27 cellular contexts compared by ENCODE assay signal in genomic region chr11:125279680-125280079, GRCh38.
"Had no signal": no experiment of that assay in that cellular context is flagged by ENCODE, and none has a peak within 500 bp of the region (broad histone marks: within the 10 kb centered on the region; RNA-seq: fewer than 3 reads in every experiment).

No MANE protein-coding gene starts in this region.

- H3K4me3 ChIP-seq: coronary artery, esophagus squamous epithelium, heart right ventricle, left lung, mucosa of descending colon, ovary, testis, tibial artery had no signal

- H3K4me1 ChIP-seq: left lung had no signal

- ATAC-seq: effector memory CD8-positive, alpha-beta T cell; heart right ventricle; left cardiac atrium; left lung; mucosa of descending colon; sciatic nerve; stimulated activated effector memory CD8-positive, alpha-beta T cell treated with anti-CD3 and anti-CD28 coated beads, Interleukin-12 subunit alpha, Interleukin-12 subunit beta, amount 100 ng/mL, for 72 hours had no signal

- H3K27me3 ChIP-seq: esophagus squamous epithelium, heart right ventricle, left lung, ovary, testis, tibial artery had no signal

- FAIRE-seq: endometrium, islet of Langerhans had no signal

- H3K36me3 ChIP-seq: esophagus squamous epithelium, heart right ventricle, left lung, ovary, tibial artery had no signal

- H3K9me3 ChIP-seq: esophagus squamous epithelium, heart right ventricle, left lung, mucosa of descending colon, ovary, testis, tibial artery had no signal

- DNase-seq: dermis blood vessel endothelial cell; effector memory CD8-positive, alpha-beta T cell; erythroblast; esophagus squamous epithelium; foreskin melanocyte; glutamatergic neuron; heart right ventricle; hippocampal formation; left cardiac atrium; left lung; mesenchymal stem cell; mucosa of descending colon; naive B cell; nephron progenitor cell; occipital lobe; ovary; stimulated activated CD4-positive, alpha-beta T cell treated with anti-CD3 and anti-CD28 coated beads, Interleukin-2, amount 100 ng/mL, for 24 hours; stimulated activated CD4-positive, alpha-beta T cell treated with anti-CD3 and anti-CD28 coated beads, Interleukin-4, amount 100 ng/mL, for 24 hours; stimulated activated naive CD4-positive, alpha-beta T cell treated with Interleukin-2 at 50 U/mL for 16 hours; substantia nigra; testis; tibial artery had no signal

- H3K27ac ChIP-seq: coronary artery, esophagus squamous epithelium, heart right ventricle, left lung, ovary, testis, tibial artery had no signal
